ENCODE assay signal across 8 cellular contexts in the genomic region with DNA sequence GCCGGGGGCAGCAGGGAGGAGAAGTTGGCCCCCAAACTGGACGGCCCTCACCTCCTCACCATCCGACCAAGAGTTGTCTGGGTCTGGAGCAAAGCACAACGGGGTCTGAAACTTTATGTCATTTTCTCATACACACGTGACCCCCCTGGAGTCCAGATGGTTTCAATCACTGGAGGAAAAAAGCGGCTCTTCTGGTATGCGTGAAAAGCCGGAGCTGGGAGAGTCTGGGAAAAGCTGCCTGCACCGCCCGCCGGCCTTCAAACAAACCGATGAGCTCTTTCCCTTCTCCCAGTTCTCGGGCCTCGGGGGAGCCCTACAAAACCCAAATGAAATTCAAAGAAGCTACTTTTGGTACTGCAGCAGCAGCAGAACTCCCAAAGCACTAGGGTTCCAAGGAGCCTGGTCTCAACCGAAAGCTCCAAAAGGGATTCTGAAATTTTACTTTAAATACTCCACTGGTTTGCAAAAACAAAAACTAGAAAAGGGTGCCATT. TPM values are rescaled to one million over a fixed set of nuclear protein-coding genes. Genes with fewer than 3 reads are reported as not detected.
A peak's percentile ranks its signal among the peaks of the same experiment; 100 is the strongest.
DNase-seq lines count a peak whose midpoint lies in the region; ATAC-seq and TF ChIP-seq lines count a peak whose summit lies in the region.

No MANE protein-coding gene starts in this region.

- TF ChIP-seq POLR2A in esophagus squamous epithelium (IDR thresholded peaks at IDR 0.05) = peak in 1 of 4 donors; percentile 12
- TF ChIP-seq POLR2A in vagina (IDR thresholded peaks at IDR 0.05) = no peak

- intact Hi-C loops in esophagus squamous epithelium (cut with DNase I) (no loop called here), vagina (cut with DNase I) (no loop called here)

- 2 to 15% methylated on average over 5 to 6 of the region's 15 CpGs for WGBS in esophagus squamous epithelium, 2 donors

- H3K27ac ChIP-seq in esophagus squamous epithelium (peak overlapping the region; percentile 86 to 95 (median 93)), vagina (peak overlapping the region; percentile 97)

- TF ChIP-seq CTCF in BE2C (IDR thresholded peaks at IDR 0.05; ENCODE audit: low read depth, low read length) (no peak), esophagus squamous epithelium (IDR thresholded peaks at IDR 0.05) (peak in 1 of 6 experiments; percentile 9), vagina (IDR thresholded peaks at IDR 0.05) (no peak)

- ATAC-seq in SK-N-SH treated with all-trans-retinoic acid at 6 μM for 48 hours = peak; percentile 83

- peak; percentile 65 for DNase-seq in BE2C
- DNase-seq in HK-2 (ENCODE audit: unreplicated experiment) = peak; percentile 28
- peak; percentile 1 for DNase-seq in esophagus squamous epithelium (lab: John Stamatoyannopoulos, UW)
- DNase-seq in vagina (ENCODE audit: extremely low spot score in 2 of 2) = peak in 1 of 2 donors; percentile 89
- DNase-seq in stimulated activated CD4-positive, alpha-beta T cell treated with anti-CD3 and anti-CD28 coated beads, Interleukin-2, amount 100 ng/mL, for 48 hours = no peak
- DNase-seq in stimulated activated CD4-positive, alpha-beta T cell treated with anti-CD3 and anti-CD28 coated beads, Interleukin-4, amount 100 ng/mL, for 4 hours = no peak

- H3K4me1 ChIP-seq in BE2C = no peaks in the 10 kb centered on the region
- H3K4me1 ChIP-seq in esophagus squamous epithelium = peaks cover 0 to 78% (median 24%) of the 10 kb centered on the region in 3 donors
- peaks cover 6% of the 10 kb centered on the region for H3K4me1 ChIP-seq in mucosa of stomach (ENCODE audit: control insufficient read depth, insufficient read depth, low read length)
- H3K4me1 ChIP-seq in vagina = peaks cover 56% of the 10 kb centered on the region

- peak overlapping the region; percentile 73 for H3K9ac ChIP-seq in mucosa of stomach (ENCODE audit: low read length)

- no peaks in the 10 kb centered on the region for H3K9me3 ChIP-seq in BE2C
- no peaks in the 10 kb centered on the region for H3K9me3 ChIP-seq in esophagus squamous epithelium
- H3K9me3 ChIP-seq in mucosa of stomach (ENCODE audit: control insufficient read depth, low read length) = no peaks in the 10 kb centered on the region
- H3K9me3 ChIP-seq in vagina = no peaks in the 10 kb centered on the region

- H3K4me3 ChIP-seq in BE2C (ENCODE audit: low read depth, low read length) (peak overlapping the region; percentile 70), esophagus squamous epithelium (peak overlapping the region; percentile 65 to 96 (median 92)), mucosa of stomach (ENCODE audit: low read length) (no peak overlapping the region), vagina (peak overlapping the region; percentile 75 to 88)

- no peaks in the 10 kb centered on the region for H3K36me3 ChIP-seq in BE2C
- H3K36me3 ChIP-seq in esophagus squamous epithelium = no peaks in the 10 kb centered on the region
- H3K36me3 ChIP-seq in mucosa of stomach (ENCODE audit: control insufficient read depth, insufficient read depth, low read length) = no peaks in the 10 kb centered on the region
- H3K36me3 ChIP-seq in vagina = no peaks in the 10 kb centered on the region

- H3K27me3 ChIP-seq in BE2C (no peaks in the 10 kb centered on the region), esophagus squamous epithelium (peaks cover 0 to 7% (median 0%) of the 10 kb centered on the region in 4 donors), mucosa of stomach (ENCODE audit: control insufficient read depth, insufficient read depth, low read length) (no peaks in the 10 kb centered on the region), vagina (no peaks in the 10 kb centered on the region)

TF ChIP-seq in SK-N-SH treated with all-trans-retinoic acid at 6 μM for 48 hours, 23 proteins besides CTCF, POLR2A, EP300 and RAD21:
- no peak for TF ChIP-seq ZNF8 (CRISPR knock-in tag; IDR thresholded peaks at IDR 0.05)
- TF ChIP-seq PATZ1 (CRISPR knock-in tag; IDR thresholded peaks at IDR 0.05; ENCODE audit: borderline replicate concordance) = no peak
- TF ChIP-seq, protein P1, sequence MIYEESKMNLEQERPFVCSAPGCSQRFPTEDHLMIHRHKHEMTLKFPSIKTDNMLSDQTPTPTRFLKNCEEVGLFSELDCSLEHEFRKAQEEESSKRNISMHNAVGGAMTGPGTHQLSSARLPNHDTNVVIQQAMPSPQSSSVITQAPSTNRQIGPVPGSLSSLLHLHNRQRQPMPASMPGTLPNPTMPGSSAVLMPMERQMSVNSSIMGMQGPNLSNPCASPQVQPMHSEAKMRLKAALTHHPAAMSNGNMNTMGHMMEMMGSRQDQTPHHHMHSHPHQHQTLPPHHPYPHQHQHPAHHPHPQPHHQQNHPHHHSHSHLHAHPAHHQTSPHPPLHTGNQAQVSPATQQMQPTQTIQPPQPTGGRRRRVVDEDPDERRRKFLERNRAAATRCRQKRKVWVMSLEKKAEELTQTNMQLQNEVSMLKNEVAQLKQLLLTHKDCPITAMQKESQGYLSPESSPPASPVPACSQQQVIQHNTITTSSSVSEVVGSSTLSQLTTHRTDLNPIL (CRISPR knock-in tag; IDR thresholded peaks at IDR 0.05; ENCODE audit: low read depth) = no peak
- TF ChIP-seq TOX (CRISPR knock-in tag; IDR thresholded peaks at IDR 0.05; ENCODE audit: borderline replicate concordance) = no peak
- TF ChIP-seq ISL1 (CRISPR knock-in tag; IDR thresholded peaks at IDR 0.05) = no peak
- peak; percentile 79 for TF ChIP-seq TCF4 (CRISPR knock-in tag; IDR thresholded peaks at IDR 0.05; ENCODE audit: borderline replicate concordance)
- TF ChIP-seq ZFP30 (CRISPR knock-in tag; IDR thresholded peaks at IDR 0.05) = no peak
TF ChIP-seq in SK-N-SH treated with all-trans-retinoic acid at 6 μM for 48 hours: peak in this region for 1.

RNA-seq across cellular contexts. Expression of gene AKIP1, which starts 39.7 kb away (rescaled TPM):
- 27.9 TPM for polyA plus RNA-seq in BE2C (2012; ENCODE audit: insufficient read depth, insufficient read length, low read depth)
- 10 to 100 TPM in 3 of 4 donors, 1 to 10 TPM in 1; 9.8 to 37.2 (median 23.1) TPM for total RNA-seq in esophagus squamous epithelium
- total RNA-seq in vagina = 16.7 TPM

Comparison
In these comparisons a context has a peak if more than half of its experiments do, and no peak if none do; other contexts are left out.
1. DNase-seq: peak in BE2C (single experiment), HK-2 (single experiment) and esophagus squamous epithelium (single experiment); none in stimulated activated CD4-positive, alpha-beta T cell treated with anti-CD3 and anti-CD28 coated beads, Interleukin-2, amount 100 ng/mL, for 48 hours (0 of 2) and stimulated activated CD4-positive, alpha-beta T cell treated with anti-CD3 and anti-CD28 coated beads, Interleukin-4, amount 100 ng/mL, for 4 hours (0 of 2).